In the genomic region with DNA sequence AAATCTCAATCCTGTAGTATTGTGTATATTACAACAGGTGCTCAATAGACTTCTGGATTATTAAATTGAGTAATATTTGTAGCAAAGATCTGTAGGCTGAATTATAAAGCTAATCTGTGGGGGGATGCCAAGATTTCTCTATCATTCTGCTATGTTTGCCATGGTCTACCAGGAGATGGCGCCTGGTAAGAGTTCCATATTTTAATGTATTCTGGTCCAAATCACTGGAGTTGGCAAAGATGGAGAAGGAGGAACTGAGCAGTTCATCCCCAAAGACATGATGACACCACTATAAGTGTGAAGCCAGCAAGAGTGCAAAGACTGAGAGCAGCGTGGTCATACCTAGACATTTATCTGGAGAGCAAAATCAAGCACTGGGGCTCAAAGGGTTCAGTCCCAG, we compare ENCODE assay signal across 1 cellular context.
TF ChIP-seq lines count a peak whose summit lies in the region.

No MANE protein-coding gene starts in this region.

TF ChIP-seq in GM12878, 131 proteins besides CTCF, POLR2A, EP300 and RAD21 (continued from another document):
- TF ChIP-seq, protein P1, sequence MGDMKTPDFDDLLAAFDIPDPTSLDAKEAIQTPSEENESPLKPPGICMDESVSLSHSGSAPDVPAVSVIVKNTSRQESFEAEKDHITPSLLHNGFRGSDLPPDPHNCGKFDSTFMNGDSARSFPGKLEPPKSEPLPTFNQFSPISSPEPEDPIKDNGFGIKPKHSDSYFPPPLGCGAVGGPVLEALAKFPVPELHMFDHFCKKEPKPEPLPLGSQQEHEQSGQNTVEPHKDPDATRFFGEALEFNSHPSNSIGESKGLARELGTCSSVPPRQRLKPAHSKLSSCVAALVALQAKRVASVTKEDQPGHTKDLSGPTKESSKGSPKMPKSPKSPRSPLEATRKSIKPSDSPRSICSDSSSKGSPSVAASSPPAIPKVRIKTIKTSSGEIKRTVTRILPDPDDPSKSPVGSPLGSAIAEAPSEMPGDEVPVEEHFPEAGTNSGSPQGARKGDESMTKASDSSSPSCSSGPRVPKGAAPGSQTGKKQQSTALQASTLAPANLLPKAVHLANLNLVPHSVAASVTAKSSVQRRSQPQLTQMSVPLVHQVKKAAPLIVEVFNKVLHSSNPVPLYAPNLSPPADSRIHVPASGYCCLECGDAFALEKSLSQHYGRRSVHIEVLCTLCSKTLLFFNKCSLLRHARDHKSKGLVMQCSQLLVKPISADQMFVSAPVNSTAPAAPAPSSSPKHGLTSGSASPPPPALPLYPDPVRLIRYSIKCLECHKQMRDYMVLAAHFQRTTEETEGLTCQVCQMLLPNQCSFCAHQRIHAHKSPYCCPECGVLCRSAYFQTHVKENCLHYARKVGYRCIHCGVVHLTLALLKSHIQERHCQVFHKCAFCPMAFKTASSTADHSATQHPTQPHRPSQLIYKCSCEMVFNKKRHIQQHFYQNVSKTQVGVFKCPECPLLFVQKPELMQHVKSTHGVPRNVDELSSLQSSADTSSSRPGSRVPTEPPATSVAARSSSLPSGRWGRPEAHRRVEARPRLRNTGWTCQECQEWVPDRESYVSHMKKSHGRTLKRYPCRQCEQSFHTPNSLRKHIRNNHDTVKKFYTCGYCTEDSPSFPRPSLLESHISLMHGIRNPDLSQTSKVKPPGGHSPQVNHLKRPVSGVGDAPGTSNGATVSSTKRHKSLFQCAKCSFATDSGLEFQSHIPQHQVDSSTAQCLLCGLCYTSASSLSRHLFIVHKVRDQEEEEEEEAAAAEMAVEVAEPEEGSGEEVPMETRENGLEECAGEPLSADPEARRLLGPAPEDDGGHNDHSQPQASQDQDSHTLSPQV (IDR thresholded peaks at IDR 0.05), result no peak
- TF ChIP-seq SMC3 (IDR thresholded peaks at IDR 0.05; ENCODE audit: borderline replicate concordance, low read length) (peak; percentile 29; the same call in 1 of the 2 replicates), SREBF2 (IDR thresholded peaks at IDR 0.05; ENCODE audit: low read length) (no peak), ZNF217 (IDR thresholded peaks at IDR 0.05) (no peak)
- TF ChIP-seq, protein P2, sequence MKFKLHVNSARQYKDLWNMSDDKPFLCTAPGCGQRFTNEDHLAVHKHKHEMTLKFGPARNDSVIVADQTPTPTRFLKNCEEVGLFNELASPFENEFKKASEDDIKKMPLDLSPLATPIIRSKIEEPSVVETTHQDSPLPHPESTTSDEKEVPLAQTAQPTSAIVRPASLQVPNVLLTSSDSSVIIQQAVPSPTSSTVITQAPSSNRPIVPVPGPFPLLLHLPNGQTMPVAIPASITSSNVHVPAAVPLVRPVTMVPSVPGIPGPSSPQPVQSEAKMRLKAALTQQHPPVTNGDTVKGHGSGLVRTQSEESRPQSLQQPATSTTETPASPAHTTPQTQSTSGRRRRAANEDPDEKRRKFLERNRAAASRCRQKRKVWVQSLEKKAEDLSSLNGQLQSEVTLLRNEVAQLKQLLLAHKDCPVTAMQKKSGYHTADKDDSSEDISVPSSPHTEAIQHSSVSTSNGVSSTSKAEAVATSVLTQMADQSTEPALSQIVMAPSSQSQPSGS (IDR thresholded peaks at IDR 0.05; ENCODE audit: low read length), result no peak
- TF ChIP-seq, protein P3, sequence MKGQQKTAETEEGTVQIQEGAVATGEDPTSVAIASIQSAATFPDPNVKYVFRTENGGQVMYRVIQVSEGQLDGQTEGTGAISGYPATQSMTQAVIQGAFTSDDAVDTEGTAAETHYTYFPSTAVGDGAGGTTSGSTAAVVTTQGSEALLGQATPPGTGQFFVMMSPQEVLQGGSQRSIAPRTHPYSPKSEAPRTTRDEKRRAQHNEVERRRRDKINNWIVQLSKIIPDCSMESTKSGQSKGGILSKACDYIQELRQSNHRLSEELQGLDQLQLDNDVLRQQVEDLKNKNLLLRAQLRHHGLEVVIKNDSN (IDR thresholded peaks at IDR 0.05; ENCODE audit: borderline replicate concordance, extremely low read length, insufficient read depth, low read depth, low read length), result no peak
